Comparison of ENCODE assay signal across 16 cellular contexts in the genomic region with DNA sequence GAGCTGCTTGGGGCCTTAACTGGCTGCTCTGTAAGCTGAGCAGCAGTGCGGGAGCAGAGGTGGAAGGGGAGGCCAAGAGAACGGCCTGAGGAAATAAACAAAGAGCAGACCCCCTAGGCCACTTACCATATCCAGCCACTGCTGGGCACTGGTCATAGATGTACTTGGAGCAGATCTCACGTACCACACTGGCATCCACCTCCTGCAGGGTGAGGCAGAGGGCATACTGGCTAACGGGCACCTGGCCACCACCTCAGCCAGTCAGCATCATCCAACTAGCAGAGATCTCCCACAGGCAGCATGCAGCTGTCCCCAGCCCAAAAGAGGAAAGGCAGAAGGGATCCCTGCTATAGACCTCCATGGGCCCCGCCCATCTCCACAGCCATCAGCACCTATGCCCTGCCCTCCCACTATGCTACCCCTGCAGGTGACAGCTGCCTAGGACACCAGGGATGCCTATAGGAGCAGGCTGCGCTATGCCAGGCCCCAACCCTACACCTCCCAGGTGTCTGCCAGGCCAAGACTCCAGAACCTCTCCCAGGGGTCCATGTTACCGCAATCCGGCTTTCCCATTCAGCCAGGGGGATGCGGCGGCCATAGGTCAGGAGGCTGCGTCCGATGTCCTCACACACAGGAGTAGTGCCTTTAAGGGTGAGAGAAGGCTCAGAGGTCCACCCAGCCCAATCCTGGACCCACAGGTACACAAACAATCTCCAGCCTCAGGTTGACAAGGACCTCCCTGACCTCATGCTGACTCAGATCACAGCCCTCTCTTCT. TPM values are rescaled to one million over a fixed set of nuclear protein-coding genes. Genes with fewer than 3 reads are reported as not detected.
DNase-seq lines count a peak whose midpoint lies in the region; ATAC-seq and TF ChIP-seq lines count a peak whose summit lies in the region.
"Had no signal": no experiment of that assay in that cellular context is flagged by ENCODE, and none has a peak within 500 bp of the region (broad histone marks: within the 10 kb centered on the region; RNA-seq: fewer than 3 reads in every experiment).

No MANE protein-coding gene starts in this region.

- intact Hi-C loops in esophagus muscularis mucosa (cut with DNase I), result no loop called here
- intact Hi-C loops in uterus (cut with DNase I; ENCODE audit: low total_unique reads), result no loop called here
- intact Hi-C loops in activated CD4-positive, alpha-beta memory T cell treated with anti-CD3 and anti-CD28 coated beads for 36 hours (cut with micrococcal nuclease), result no loop called here

- DNase-seq in SK-N-SH (no peak), esophagus muscularis mucosa (ENCODE audit: extremely low spot score) (no peak), osteocyte (ENCODE audit: extremely low spot score, unreplicated experiment) (no peak), uterus (no peak), COLO668 (lab: John Stamatoyannopoulos, UW; ENCODE audit: unreplicated experiment) (no peak)
- no peak for DNase-seq in activated CD4-positive, alpha-beta memory T cell treated with anti-CD3 and anti-CD28 coated beads for 36 hours
- DNase-seq: activated CD4-positive, alpha-beta T cell treated with anti-CD3 and anti-CD28 coated beads, Interleukin-2, amount 10 ng/mL, durations not matched to agents 24 days and 14 days; activated naive CD8-positive, alpha-beta T cell treated with anti-CD3 and anti-CD28 coated beads, Interleukin-2, amount 10 ng/mL, durations not matched to agents 7 days and 5 days; activated T-cell treated with anti-CD3 and anti-CD28 coated beads, Interleukin-2, amount 50 U/mL, for 24 hours; NCI-H187; NCI-H524 treated with DMSO at 0.1 percent for 48 hours; small intestine had no signal

- H3K4me3 ChIP-seq in SK-N-SH (ENCODE audit: low read depth in 2 of 2, low read length in 1 of 2) (no peak overlapping the region), esophagus muscularis mucosa (no peak overlapping the region), uterus (no peak overlapping the region)
- H3K4me3 ChIP-seq: left lung had no signal

- no peak for ATAC-seq in SK-N-SH treated with all-trans-retinoic acid at 6 μM for 48 hours
- no peak for ATAC-seq in GM21447 (IDR thresholded peaks at IDR 0.05; ENCODE audit: unreplicated experiment)

- H3K4me3 Mint-ChIP-seq in osteocyte (ENCODE audit: unreplicated experiment), result no peak overlapping the region
- no peak overlapping the region for H3K4me3 Mint-ChIP-seq in activated CD4-positive, alpha-beta memory T cell treated with anti-CD3 and anti-CD28 coated beads for 36 hours
- H3K4me3 Mint-ChIP-seq: activated CD4-positive, alpha-beta T cell treated with anti-CD3 and anti-CD28 coated beads, Interleukin-2, amount 10 ng/mL, durations not matched to agents 24 days and 14 days; activated naive CD8-positive, alpha-beta T cell treated with anti-CD3 and anti-CD28 coated beads, Interleukin-2, amount 10 ng/mL, durations not matched to agents 7 days and 5 days; activated T-cell treated with anti-CD3 and anti-CD28 coated beads, Interleukin-2, amount 50 U/mL, for 24 hours; T-helper 2 cell treated with Interferon-gamma antibody and Interleukin-4, amounts not matched to agents 5 μg/mL and 100 μg/mL, for 36 hours had no signal

- no peaks in the 10 kb centered on the region for H3K9me3 ChIP-seq in SK-N-SH
- H3K9me3 ChIP-seq in esophagus muscularis mucosa, result no peaks in the 10 kb centered on the region
- no peaks in the 10 kb centered on the region for H3K9me3 ChIP-seq in uterus
- H3K9me3 ChIP-seq: left lung had no signal

- H3K36me3 ChIP-seq in SK-N-SH (replicated peaks in 1 of 2; ENCODE audit: control insufficient read depth in 1 of 2, insufficient read depth in 2 of 2, low read length in 1 of 2) (peaks cover 22 to 49% of the 10 kb centered on the region in 2 experiments), esophagus muscularis mucosa (peaks cover 56 to 75% (median 71%) of the 10 kb centered on the region in 4 donors), uterus (no peaks in the 10 kb centered on the region)

- 94% methylated on average over 2 of the region's 12 CpGs for WGBS in SK-N-SH (ENCODE audit: low lambda C conversion rate)
- 96% methylated on average over 11 of the region's 12 CpGs for WGBS in esophagus muscularis mucosa

- H2AFZ ChIP-seq in SK-N-SH (ENCODE audit: low read depth), result no peak overlapping the region

- H3K9ac ChIP-seq in SK-N-SH, result peak overlapping the region; percentile 52; the same call in 1 of the 2 replicates

- TF ChIP-seq EP300 in SK-N-SH (IDR thresholded peaks at IDR 0.05; ENCODE audit: borderline replicate concordance in 1 of 2, low read depth in 1 of 2, low read length in 1 of 2) (no peak), esophagus muscularis mucosa (IDR thresholded peaks at IDR 0.05) (no peak)

- H3K27me3 ChIP-seq in SK-N-SH (ENCODE audit: insufficient read depth) (no peaks in the 10 kb centered on the region), esophagus muscularis mucosa (peaks cover 0 to 12% (median 0%) of the 10 kb centered on the region in 4 donors), uterus (no peaks in the 10 kb centered on the region)

- no peaks in the 10 kb centered on the region for H4K20me1 ChIP-seq in SK-N-SH (ENCODE audit: insufficient read depth)

- peak overlapping the region; percentile 76 for H3K4me2 ChIP-seq in SK-N-SH

- H3K27ac Mint-ChIP-seq in osteocyte (ENCODE audit: unreplicated experiment), result peak overlapping the region; percentile 95
- no peak overlapping the region for H3K27ac Mint-ChIP-seq in activated CD4-positive, alpha-beta memory T cell treated with anti-CD3 and anti-CD28 coated beads for 36 hours
- H3K27ac Mint-ChIP-seq: activated CD4-positive, alpha-beta T cell treated with anti-CD3 and anti-CD28 coated beads, Interleukin-2, amount 10 ng/mL, durations not matched to agents 24 days and 14 days; activated naive CD8-positive, alpha-beta T cell treated with anti-CD3 and anti-CD28 coated beads, Interleukin-2, amount 10 ng/mL, durations not matched to agents 7 days and 5 days; activated T-cell treated with anti-CD3 and anti-CD28 coated beads, Interleukin-2, amount 50 U/mL, for 24 hours; T-helper 2 cell treated with Interferon-gamma antibody and Interleukin-4, amounts not matched to agents 5 μg/mL and 100 μg/mL, for 36 hours had no signal

- peaks cover 45% of the 10 kb centered on the region for H3F3A ChIP-seq in SK-N-SH (replicated peaks; ENCODE audit: insufficient read depth)

- H3K9me2 ChIP-seq in SK-N-SH, result no peaks in the 10 kb centered on the region

- H3K9me3 Mint-ChIP-seq in osteocyte (ENCODE audit: unreplicated experiment), result no peaks in the 10 kb centered on the region
- no peaks in the 10 kb centered on the region for H3K9me3 Mint-ChIP-seq in activated CD4-positive, alpha-beta memory T cell treated with anti-CD3 and anti-CD28 coated beads for 36 hours
- H3K9me3 Mint-ChIP-seq: activated CD4-positive, alpha-beta T cell treated with anti-CD3 and anti-CD28 coated beads, Interleukin-2, amount 10 ng/mL, durations not matched to agents 24 days and 14 days; activated naive CD8-positive, alpha-beta T cell treated with anti-CD3 and anti-CD28 coated beads, Interleukin-2, amount 10 ng/mL, durations not matched to agents 7 days and 5 days; activated T-cell treated with anti-CD3 and anti-CD28 coated beads, Interleukin-2, amount 50 U/mL, for 24 hours; T-helper 2 cell treated with Interferon-gamma antibody and Interleukin-4, amounts not matched to agents 5 μg/mL and 100 μg/mL, for 36 hours had no signal

- TF ChIP-seq RAD21 in SK-N-SH (IDR thresholded peaks at IDR 0.05; ENCODE audit: low read length), result no peak

- H3K4me1 ChIP-seq in SK-N-SH (ENCODE audit: control insufficient read depth in 1 of 2, insufficient read depth in 2 of 2, low read depth in 1 of 2, low read length in 1 of 2) (peaks cover 26 to 37% of the 10 kb centered on the region in 2 experiments; a peak in 3 of 4 replicates), esophagus muscularis mucosa (peaks cover 34 to 67% (median 40%) of the 10 kb centered on the region in 4 donors), uterus (peaks cover 6 to 34% of the 10 kb centered on the region in 2 donors)

- POLR2A ChIA-PET in SK-N-SH (lab: Yijun Ruan, JAX), result no interaction called here
- POLR2A ChIA-PET in activated CD4-positive, alpha-beta memory T cell treated with anti-CD3 and anti-CD28 coated beads for 36 hours (lab: Charles Lee), result no interaction called here

- TF ChIP-seq CTCF in SK-N-SH (IDR thresholded peaks at IDR 0.05), result no peak
- TF ChIP-seq CTCF in esophagus muscularis mucosa (IDR thresholded peaks at IDR 0.05), result no peak
- TF ChIP-seq CTCF in osteocyte (IDR thresholded peaks at IDR 0.05), result no peak
- no peak for TF ChIP-seq CTCF in uterus (IDR thresholded peaks at IDR 0.05)

- CTCF ChIA-PET in SK-N-SH (lab: Yijun Ruan, JAX), result interaction anchor here (1.2 to 1.6 kb wide), 2 partner anchors 10 to 36 kb away, joined by 4 read pairs; a partner anchor contains a TSS
- CTCF ChIA-PET in activated CD4-positive, alpha-beta memory T cell treated with anti-CD3 and anti-CD28 coated beads for 36 hours (lab: Charles Lee), result interaction anchor here (0.6 kb wide), 1 partner anchor 43 kb away, joined by 3 read pairs; no protein-coding TSS in a partner anchor

- no peaks in the 10 kb centered on the region for H3K27me3 Mint-ChIP-seq in osteocyte (ENCODE audit: unreplicated experiment)
- peaks cover 1% of the 10 kb centered on the region for H3K27me3 Mint-ChIP-seq in activated CD4-positive, alpha-beta memory T cell treated with anti-CD3 and anti-CD28 coated beads for 36 hours

- H3K27ac ChIP-seq in SK-N-SH (ENCODE audit: low read depth in 2 of 2, low read length in 1 of 2), result peak overlapping the region in 1 of 2 experiments; percentile 96; a peak in 2 of 4 replicates
- H3K27ac ChIP-seq in esophagus muscularis mucosa (replicated peaks in 1 of 4), result peak overlapping the region; percentile 70 to 84 (median 78)
- peak overlapping the region; percentile 81 to 98 for H3K27ac ChIP-seq in uterus

- peaks cover 2% of the 10 kb centered on the region; the same call in 1 of the 2 replicates for H3K79me2 ChIP-seq in SK-N-SH (ENCODE audit: insufficient read depth)

- TF ChIP-seq POLR2A in esophagus muscularis mucosa (IDR thresholded peaks at IDR 0.05; ENCODE audit: low read depth) (no peak), uterus (IDR thresholded peaks at IDR 0.05) (no peak)

- H3K4me1 Mint-ChIP-seq in osteocyte (ENCODE audit: unreplicated experiment), result peaks cover 56% of the 10 kb centered on the region
- no peaks in the 10 kb centered on the region for H3K4me1 Mint-ChIP-seq in activated CD4-positive, alpha-beta memory T cell treated with anti-CD3 and anti-CD28 coated beads for 36 hours (ENCODE audit: low read depth)
- H3K4me1 Mint-ChIP-seq: activated CD4-positive, alpha-beta T cell treated with anti-CD3 and anti-CD28 coated beads, Interleukin-2, amount 10 ng/mL, durations not matched to agents 24 days and 14 days; activated naive CD8-positive, alpha-beta T cell treated with anti-CD3 and anti-CD28 coated beads, Interleukin-2, amount 10 ng/mL, durations not matched to agents 7 days and 5 days had no signal

- peaks cover 43% of the 10 kb centered on the region for H3K36me3 Mint-ChIP-seq in osteocyte (ENCODE audit: unreplicated experiment)
- peaks cover 33% of the 10 kb centered on the region for H3K36me3 Mint-ChIP-seq in activated CD4-positive, alpha-beta memory T cell treated with anti-CD3 and anti-CD28 coated beads for 36 hours

RNA-seq across cellular contexts. Expression of a gene that starts 4.6 kb away (rescaled TPM):
- 7.1 and 10.8 TPM in 2 replicates for polyA plus RNA-seq in SK-N-SH (2012; rRNA removed)
- 2.2 and 2.4 TPM in 2 replicates for polyA plus RNA-seq in SK-N-SH (2012; cell fraction: cytosol; rRNA removed)
- 55.8 and 105 TPM in 2 replicates for polyA plus RNA-seq in SK-N-SH (2012; cell fraction: nucleus; rRNA removed)
- total RNA-seq in esophagus muscularis mucosa (1 to 10 TPM; 1.2 to 2.9 (median 2.1) TPM), osteocyte (16.6 and 18.9 TPM in 2 replicates), uterus (10 to 100 TPM in 3 of 4 donors, under 1 TPM in 1; 0.88 to 21.6 (median 19.1) TPM)
- 1 to 10 TPM; 1.1 TPM for total RNA-seq in activated CD4-positive, alpha-beta memory T cell treated with anti-CD3 and anti-CD28 coated beads for 36 hours

RNA-seq across cellular contexts. Expression of a gene that starts 9.7 kb away (rescaled TPM):
- polyA plus RNA-seq in SK-N-SH (2012; rRNA removed), result 284 and 317 TPM in 2 replicates
- polyA plus RNA-seq in SK-N-SH (2012; cell fraction: cytosol; rRNA removed), result 160 and 244 TPM in 2 replicates
- 311 and 334 TPM in 2 replicates for polyA plus RNA-seq in SK-N-SH (2012; cell fraction: nucleus; rRNA removed)
- 100 to 1,000 TPM; 265 to 340 (median 295) TPM for total RNA-seq in esophagus muscularis mucosa
- 201 and 202 TPM in 2 replicates for total RNA-seq in osteocyte
- 100 to 1,000 TPM in 3 of 4 donors, 10 to 100 TPM in 1; 54.4 to 409 (median 155) TPM for total RNA-seq in uterus
- total RNA-seq in activated CD4-positive, alpha-beta memory T cell treated with anti-CD3 and anti-CD28 coated beads for 36 hours, result 100 to 1,000 TPM; 251 to 259 TPM

RNA-seq across cellular contexts. Expression of a gene that starts 21.9 kb away (rescaled TPM):
- polyA plus RNA-seq in SK-N-SH (2012; rRNA removed), result not detected in 2 replicates
- not detected in 2 replicates for polyA plus RNA-seq in SK-N-SH (2012; cell fraction: cytosol; rRNA removed)
- polyA plus RNA-seq in SK-N-SH (2012; cell fraction: nucleus; rRNA removed), result 0.43 and 1.0 TPM in 2 replicates
- total RNA-seq in esophagus muscularis mucosa, result not detected
- total RNA-seq in osteocyte, result not detected in 2 replicates
- not detected for total RNA-seq in uterus
- under 1 TPM in 1 of 2 experiments, not detected in 1; 0.75 TPM for total RNA-seq in activated CD4-positive, alpha-beta memory T cell treated with anti-CD3 and anti-CD28 coated beads for 36 hours
- total RNA-seq: activated naive CD8-positive, alpha-beta T cell treated with anti-CD3 and anti-CD28 coated beads, Interleukin-2, amount 10 ng/mL, durations not matched to agents 7 days and 5 days; left lung had no signal

RNA-seq across cellular contexts. Expression of a gene that starts 35.6 kb away (rescaled TPM):
- 31.9 and 39.6 TPM in 2 replicates for polyA plus RNA-seq in SK-N-SH (2012; rRNA removed)
- polyA plus RNA-seq in SK-N-SH (2012; cell fraction: cytosol; rRNA removed), result 4.0 and 6.8 TPM in 2 replicates
- 246 and 273 TPM in 2 replicates for polyA plus RNA-seq in SK-N-SH (2012; cell fraction: nucleus; rRNA removed)
- total RNA-seq in esophagus muscularis mucosa, result 10 to 100 TPM in 2 of 4 donors, 1 to 10 TPM in 2; 6.1 to 11.7 (median 8.8) TPM
- 63.8 and 66.2 TPM in 2 replicates for total RNA-seq in osteocyte
- 10 to 100 TPM in 3 of 4 donors, under 1 TPM in 1; 0.59 to 98.1 (median 15.2) TPM for total RNA-seq in uterus
- 10 to 100 TPM; 47.7 to 52.4 TPM for total RNA-seq in activated CD4-positive, alpha-beta memory T cell treated with anti-CD3 and anti-CD28 coated beads for 36 hours

RNA-seq across cellular contexts. Expression of a gene that starts 36.1 kb away (rescaled TPM):
- 0.50 and 0.69 TPM in 2 replicates for polyA plus RNA-seq in SK-N-SH (2012; rRNA removed)
- polyA plus RNA-seq in SK-N-SH (2012; cell fraction: cytosol; rRNA removed), result 0.15 and 0.22 TPM in 2 replicates
- polyA plus RNA-seq in SK-N-SH (2012; cell fraction: nucleus; rRNA removed), result 2.7 and 4.1 TPM in 2 replicates
- total RNA-seq in esophagus muscularis mucosa, result not detected
- total RNA-seq in osteocyte, result 0.81 and 0.89 TPM in 2 replicates
- under 1 TPM in 1 of 4 donors, not detected in 3; 0.49 TPM for total RNA-seq in uterus
- not detected for total RNA-seq in activated CD4-positive, alpha-beta memory T cell treated with anti-CD3 and anti-CD28 coated beads for 36 hours
- total RNA-seq: activated CD4-positive, alpha-beta T cell treated with anti-CD3 and anti-CD28 coated beads, Interleukin-2, amount 10 ng/mL, durations not matched to agents 24 days and 14 days; activated naive CD8-positive, alpha-beta T cell treated with anti-CD3 and anti-CD28 coated beads, Interleukin-2, amount 10 ng/mL, durations not matched to agents 7 days and 5 days had no signal
